ENCODE assay signal across 26 cellular contexts in the genomic region with DNA sequence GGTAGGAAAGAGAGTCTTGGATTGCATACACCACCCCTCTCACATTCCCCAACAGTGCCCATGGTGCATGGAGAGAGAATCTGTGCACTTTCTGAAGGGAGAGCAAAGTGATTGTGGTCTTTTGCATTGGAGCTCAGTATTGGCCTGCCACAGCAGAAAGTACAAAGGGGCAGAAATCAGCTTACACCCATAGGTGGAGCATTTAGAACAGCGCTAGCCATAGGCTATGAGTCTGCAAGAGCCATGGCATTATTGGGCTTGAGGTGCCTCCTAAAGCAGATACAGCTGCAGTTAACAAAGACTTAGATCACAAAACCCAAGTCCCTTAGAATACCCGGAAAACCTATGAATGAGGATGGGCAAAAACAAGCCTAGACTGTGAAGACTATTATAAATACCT. TPM values are rescaled to one million over a fixed set of nuclear protein-coding genes. Genes with fewer than 3 reads are reported as not detected.
"Had no signal": no experiment of that assay in that cellular context is flagged by ENCODE, and none has a peak within 500 bp of the region (broad histone marks: within the 10 kb centered on the region; RNA-seq: fewer than 3 reads in every experiment).

No MANE protein-coding gene starts in this region.

- H3K9me3 ChIP-seq: esophagus muscularis mucosa, gastrocnemius medialis, neutrophil, right atrium auricular region, suprapubic skin, thyroid gland had no signal

- H3K36me3 Mint-ChIP-seq: naive thymus-derived CD4-positive, alpha-beta T cell; stimulated activated effector memory CD8-positive, alpha-beta T cell treated with anti-CD3 and anti-CD28 coated beads, Interleukin-12 subunit alpha, Interleukin-12 subunit beta, amount 100 ng/mL, for 72 hours; type B pancreatic cell had no signal

- H3K27ac ChIP-seq: epithelial cell of prostate, esophagus muscularis mucosa, gastrocnemius medialis, heart right ventricle, left ventricle myocardium inferior, neutrophil, right atrium auricular region, suprapubic skin, thyroid gland had no signal

- FAIRE-seq: kidney, small intestine, urothelium cell line had no signal

- H3K9me3 Mint-ChIP-seq: nephron progenitor cell, type B pancreatic cell had no signal

- H3K4me3 Mint-ChIP-seq: naive thymus-derived CD4-positive, alpha-beta T cell; nephron progenitor cell; stimulated activated effector memory CD8-positive, alpha-beta T cell treated with anti-CD3 and anti-CD28 coated beads, Interleukin-12 subunit alpha, Interleukin-12 subunit beta, amount 100 ng/mL, for 72 hours; type B pancreatic cell had no signal

- DNase-seq: effector memory CD4-positive, alpha-beta T cell; gastrocnemius medialis; heart right ventricle; hypothalamus; kidney; left cardiac atrium; left ventricle myocardium inferior; naive thymus-derived CD4-positive, alpha-beta T cell; nephron progenitor cell; posterior cingulate gyrus; small intestine; stimulated activated CD4-positive, alpha-beta T cell treated with anti-CD3 and anti-CD28 coated beads, Interleukin-2, amount 100 ng/mL, for 48 hours; stimulated activated naive CD8-positive, alpha-beta T cell treated with anti-CD3 and anti-CD28 coated beads, Interleukin-15, Interleukin-2, amounts not matched to agents 100 U/mL and 50 U/mL, for 24 hours; thyroid gland had no signal

- H3K27me3 Mint-ChIP-seq: naive thymus-derived CD4-positive, alpha-beta T cell; type B pancreatic cell had no signal

- ATAC-seq: gastrocnemius medialis; heart right ventricle; left cardiac atrium; naive thymus-derived CD4-positive, alpha-beta T cell; stimulated activated effector memory CD8-positive, alpha-beta T cell treated with anti-CD3 and anti-CD28 coated beads, Interleukin-12 subunit alpha, Interleukin-12 subunit beta, amount 100 ng/mL, for 72 hours; stimulated activated naive CD8-positive, alpha-beta T cell treated with anti-CD3 and anti-CD28 coated beads, Interleukin-15, Interleukin-2, amounts not matched to agents 100 U/mL and 50 U/mL, for 24 hours had no signal

- H3K4me3 ChIP-seq: esophagus muscularis mucosa, gastrocnemius medialis, heart right ventricle, left ventricle myocardium inferior, lung, right atrium auricular region, suprapubic skin, thyroid gland had no signal

- H3K4me1 ChIP-seq: esophagus muscularis mucosa, gastrocnemius medialis, heart right ventricle, left ventricle myocardium inferior, right atrium auricular region, suprapubic skin, thyroid gland had no signal

- H3K27ac Mint-ChIP-seq: naive thymus-derived CD4-positive, alpha-beta T cell; nephron progenitor cell; stimulated activated effector memory CD8-positive, alpha-beta T cell treated with anti-CD3 and anti-CD28 coated beads, Interleukin-12 subunit alpha, Interleukin-12 subunit beta, amount 100 ng/mL, for 72 hours; type B pancreatic cell had no signal

- H3K4me1 Mint-ChIP-seq: naive thymus-derived CD4-positive, alpha-beta T cell; nephron progenitor cell; stimulated activated effector memory CD8-positive, alpha-beta T cell treated with anti-CD3 and anti-CD28 coated beads, Interleukin-12 subunit alpha, Interleukin-12 subunit beta, amount 100 ng/mL, for 72 hours had no signal

- H3K27me3 ChIP-seq: esophagus muscularis mucosa, gastrocnemius medialis, heart right ventricle, neutrophil, right atrium auricular region, suprapubic skin, thyroid gland had no signal

- H3K36me3 ChIP-seq: esophagus muscularis mucosa, gastrocnemius medialis, heart right ventricle, left ventricle myocardium inferior, neutrophil, right atrium auricular region, suprapubic skin, thyroid gland had no signal

RNA-seq across cellular contexts. Expression of gene SI, which starts 21.8 kb away (rescaled TPM):
- total RNA-seq: fibroblast of villous mesenchyme; gastrocnemius medialis; heart right ventricle; kidney; left cardiac atrium; left ventricle myocardium inferior; lung; mononuclear cell; naive thymus-derived CD4-positive, alpha-beta T cell; osteoblast; right atrium auricular region; thyroid gland had no signal
- polyA plus RNA-seq: heart right ventricle; naive thymus-derived CD4-positive, alpha-beta T cell had no signal
